In the genomic region with DNA sequence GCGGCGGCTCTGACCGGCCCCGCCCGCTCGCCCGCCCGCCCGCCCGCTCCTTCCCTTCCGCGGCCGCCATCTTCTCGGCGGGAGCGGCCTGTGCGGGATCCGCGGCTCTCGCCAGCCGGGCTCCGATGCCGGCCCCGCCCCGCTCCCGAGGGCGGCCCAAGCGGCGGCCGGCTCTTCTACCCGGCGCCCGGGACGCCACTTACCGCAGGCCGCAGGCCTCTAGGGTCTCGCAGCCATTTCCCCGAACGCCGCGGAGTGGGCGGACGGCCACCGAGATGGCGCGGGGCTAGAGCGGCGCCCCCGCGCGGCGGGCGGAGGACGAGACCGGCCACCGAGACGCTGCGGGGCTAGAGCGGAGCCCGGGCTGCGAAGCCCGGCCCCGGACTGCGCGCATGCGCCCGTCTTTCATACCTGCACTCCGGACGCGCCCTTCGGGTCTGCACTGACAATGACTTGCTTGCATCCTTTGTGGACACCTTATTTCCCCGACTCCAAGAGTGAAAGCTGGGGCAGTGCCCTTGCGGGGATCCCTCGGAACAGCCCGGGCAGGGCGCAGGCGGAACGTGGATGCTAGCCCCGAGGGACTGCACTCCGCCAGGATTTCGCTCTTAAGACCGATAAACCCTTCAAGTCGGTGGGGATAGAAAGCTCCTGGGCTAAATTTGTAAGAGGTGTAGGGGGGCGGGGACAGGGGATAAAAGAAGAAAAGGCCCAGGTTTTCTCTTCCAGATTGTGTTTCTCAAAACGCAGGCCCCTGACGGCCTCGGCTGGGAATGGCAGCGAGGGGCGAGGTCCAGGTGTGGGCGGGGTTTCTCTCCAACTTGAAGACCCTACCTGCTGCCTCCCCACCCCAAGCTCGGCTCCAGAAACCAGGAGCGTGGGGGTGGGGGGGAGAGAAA, we compare ENCODE assay signal across 8 cellular contexts. TPM values are rescaled to one million over a fixed set of nuclear protein-coding genes. Genes with fewer than 3 reads are reported as not detected.
DNase-seq lines count a peak whose midpoint lies in the region; ATAC-seq and TF ChIP-seq lines count a peak whose summit lies in the region.

DIDO1 (minus strand) TSS at position 277 of the 899 bp plus-strand sequence.

- peak within 1 kb of the TSS; percentile 94 for H3K4me3 Mint-ChIP-seq in Calu3 (ENCODE audit: low read depth, unreplicated experiment)

- peaks cover 99% of the 10 kb centered on the region for H3K79me2 ChIP-seq in OCI-LY3 (ENCODE audit: low read length)

- no peaks in the 10 kb centered on the region for H3K27me3 Mint-ChIP-seq in Calu3 (ENCODE audit: unreplicated experiment)

- H3K4me3 ChIP-seq in HUES6 (ENCODE audit: low read depth, low read length) (peak within 1 kb of the TSS; percentile 76), OCI-LY3 (ENCODE audit: low read length) (peak within 1 kb of the TSS; percentile 88), mucosa of rectum (ENCODE audit: low read length in 2 of 2) (peak within 1 kb of the TSS; percentile 83 to 95)

- H3K4me1 ChIP-seq in HUES6 (ENCODE audit: control insufficient read depth, insufficient read depth, low read length) (peaks cover 57% of the 10 kb centered on the region), OCI-LY3 (ENCODE audit: low read length) (peaks cover 41% of the 10 kb centered on the region), mucosa of rectum (ENCODE audit: control insufficient read depth in 2 of 2, insufficient read depth in 2 of 2, low read length in 2 of 2) (peaks cover 50 to 53% of the 10 kb centered on the region in 2 donors)

- H3K9me3 ChIP-seq in HUES6 (ENCODE audit: control insufficient read depth, insufficient read depth, low read depth, low read length) (no peaks in the 10 kb centered on the region), OCI-LY3 (ENCODE audit: insufficient read depth, low read length) (no peaks in the 10 kb centered on the region), mucosa of rectum (ENCODE audit: control insufficient read depth in 2 of 2, low read length in 2 of 2) (no peaks in the 10 kb centered on the region)

- H3K27me3 ChIP-seq in HUES6 (ENCODE audit: control insufficient read depth, insufficient read depth, low read length) (no peaks in the 10 kb centered on the region), OCI-LY3 (ENCODE audit: low read depth, low read length) (no peaks in the 10 kb centered on the region), mucosa of rectum (ENCODE audit: control insufficient read depth in 2 of 2, insufficient read depth in 2 of 2, low read length in 2 of 2) (no peaks in the 10 kb centered on the region)

- H3K27ac ChIP-seq in HUES6 (ENCODE audit: low read depth, low read length) (peak within 1 kb of the TSS; percentile 97), OCI-LY3 (ENCODE audit: low read length) (peak within 1 kb of the TSS; percentile 86), epithelial cell of prostate (peak within 1 kb of the TSS; percentile 91), mucosa of rectum (ENCODE audit: low read depth in 2 of 2, low read length in 2 of 2) (peak within 1 kb of the TSS; percentile 93 to 97)

- H3K36me3 Mint-ChIP-seq in Calu3 (ENCODE audit: insufficient read depth, unreplicated experiment) = peaks cover 57% of the 10 kb centered on the region

- H3K36me3 ChIP-seq in HUES6 (ENCODE audit: control insufficient read depth, insufficient read depth, low read length) (0 out of 2 replicates have a peak, but pooled peaks cover 3% of the 10 kb centered on the region), OCI-LY3 (replicated peaks; ENCODE audit: low read depth, low read length) (peaks cover 2% of the 10 kb centered on the region), mucosa of rectum (ENCODE audit: control insufficient read depth in 2 of 2, insufficient read depth in 2 of 2, low read length in 2 of 2) (no peaks in the 10 kb centered on the region)

- peak within 1 kb of the TSS; percentile 97 for H3K4me2 ChIP-seq in OCI-LY3 (ENCODE audit: low read length)

- no peaks in the 10 kb centered on the region for H3K9me3 Mint-ChIP-seq in Calu3 (ENCODE audit: low read depth, unreplicated experiment)

- TSS peak; percentile 32 for BruUV-seq in Calu3 (replicated peaks; lab: Mats Ljungman, UMichigan)

- peaks cover 52% of the 10 kb centered on the region for H3K4me1 Mint-ChIP-seq in Calu3 (ENCODE audit: low read depth, unreplicated experiment)

- intact Hi-C loops in Calu3 (cut with micrococcal nuclease; ENCODE audit: unreplicated experiment) = no loop called here

- H3K9ac ChIP-seq in HUES6 (ENCODE audit: low read length) (peak within 1 kb of the TSS; percentile 86), OCI-LY3 (ENCODE audit: low read length) (peak within 1 kb of the TSS; percentile 96), mucosa of rectum (ENCODE audit: low read depth in 1 of 2, low read length in 2 of 2) (peak within 1 kb of the TSS; percentile 91 to 96)

- H3K27ac Mint-ChIP-seq in Calu3 (ENCODE audit: unreplicated experiment) = peak within 1 kb of the TSS; percentile 97

- ATAC-seq in GM21390 (IDR thresholded peaks at IDR 0.05; ENCODE audit: unreplicated experiment) = peak; percentile 65

- DNase-seq in Calu3 (peak; percentile 96), activated T-cell treated with anti-CD3 and anti-CD28 coated beads for 1 hour (ENCODE audit: low read depth) (peak; percentile 81), epithelial cell of prostate (ENCODE audit: low read depth, low spot score) (peak; percentile 34)
- peak; percentile 92 for DNase-seq in stimulated activated CD8-positive, alpha-beta memory T cell treated with anti-CD3 and anti-CD28 coated beads, Interleukin-4, amount 100 ng/mL, for 48 hours

- peaks cover 70% of the 10 kb centered on the region for H4K20me1 ChIP-seq in OCI-LY3 (ENCODE audit: insufficient read depth, low read length)

- H2AFZ ChIP-seq in OCI-LY3 (ENCODE audit: low read depth, low read length) = no peak within 1 kb of the TSS; the same call in 1 of the 2 replicates

- CTCF ChIA-PET in Calu3 (lab: Charles Lee) = interaction anchor here (1.0 to 2.2 kb wide), 3 partner anchors 11 to 104 kb away, joined by 3 to 7 read pairs (median 4); partner anchors contain the start of gene GID8

- TF ChIP-seq CTCF in Calu3 (IDR thresholded peaks at IDR 0.05; ENCODE audit: unreplicated experiment) = peak; percentile 82
- TF ChIP-seq CTCF in OCI-LY3 (IDR thresholded peaks at IDR 0.05; ENCODE audit: low read depth, low read length) = peak; percentile 38

RNA-seq across cellular contexts. Expression of gene DIDO1, which starts in this region (rescaled TPM):
- 75.6 and 77.1 TPM in 2 replicates for total RNA-seq in Calu3 (2022)

Comparison
In these comparisons a context has a peak if more than half of its experiments do, and no peak if none do; other contexts are left out.
1. Peak in every context shown above with its lines: DNase-seq, ATAC-seq, H3K4me3 ChIP-seq and H3K27ac ChIP-seq.
2. DNase-seq: peak in every context shown above with its lines; median percentile 96 in Calu3; 92 in stimulated activated CD8-positive, alpha-beta memory T cell treated with anti-CD3 and anti-CD28 coated beads, Interleukin-4, amount 100 ng/mL, for 48 hours; 81 in activated T-cell treated with anti-CD3 and anti-CD28 coated beads for 1 hour; 34 in epithelial cell of prostate.